8 cellular contexts compared by ENCODE assay signal in genomic region chr20:34129518-34130162, GRCh38. TPM values are rescaled to one million over a fixed set of nuclear protein-coding genes. Genes with fewer than 3 reads are reported as not detected.
A peak's percentile ranks its signal among the peaks of the same experiment; 100 is the strongest.
DNase-seq lines count a peak whose midpoint lies in the region; ATAC-seq, FAIRE-seq and TF ChIP-seq lines count a peak whose summit lies in the region.

No MANE protein-coding gene starts in this region.

- H3K27ac ChIP-seq in HCT116 (ENCODE audit: low read depth, low read length) (no peak overlapping the region), caudate nucleus (ENCODE audit: low read depth, low read length) (no peak overlapping the region), kidney (ENCODE audit: low read depth in 2 of 2, low read length in 2 of 2) (no peak overlapping the region)

- H3K36me3 ChIP-seq in BJ (ENCODE audit: control insufficient read depth, insufficient read depth, low read length) (no peaks in the 10 kb centered on the region), HCT116 (ENCODE audit: control insufficient read depth in 1 of 2, insufficient read depth in 2 of 2, low read length in 2 of 2) (no peaks in the 10 kb centered on the region), kidney (ENCODE audit: control insufficient read depth in 1 of 2, insufficient read depth in 2 of 2, low read length in 2 of 2) (no peaks in the 10 kb centered on the region)

- TF ChIP-seq POLR2A in HCT116 (IDR thresholded peaks at IDR 0.05; ENCODE audit: borderline replicate concordance, extremely low read depth, insufficient read depth, insufficient read length): no peak

- H3K4me3 ChIP-seq in BJ (ENCODE audit: low read depth, low read length) (no peak overlapping the region), HCT116 (replicated peaks in 1 of 2; ENCODE audit: low read depth in 1 of 2, low read length in 2 of 2) (peak overlapping the region; percentile 30 to 50), WI38 (ENCODE audit: low read depth, low read length) (no peak overlapping the region), kidney (ENCODE audit: low read length in 2 of 2) (peak overlapping the region; percentile 50 to 57)

- RAD21 ChIA-PET in HCT116 (lab: Charles Lee; ENCODE audit: low non-redundant PET in 1 of 2, low total read pairs in 2 of 2, uncharacterized antibody in 2 of 2, unreplicated experiment in 2 of 2): no interaction called here

- ATAC-seq in HCT116: peak; percentile 96
- no peak for ATAC-seq in GM21576 (IDR thresholded peaks at IDR 0.05; ENCODE audit: unreplicated experiment)

- peak overlapping the region; percentile 81 for H3K4me2 ChIP-seq in HCT116 (ENCODE audit: low read length)

- CTCF ChIA-PET in BJ (lab: Yijun Ruan, JAX) (interaction anchor here (0.6 to 2.0 kb wide), 16 partner anchors 9 to 304 kb away, joined by 3 to 15 read pairs (median 3); partner anchors contain the start of gene EIF2S2), HCT116 (lab: Charles Lee) (interaction anchor here (0.7 to 1.5 kb wide), 4 partner anchors 12 to 233 kb away, joined by 3 to 5 read pairs (median 4); no protein-coding TSS in a partner anchor)

- TF ChIP-seq CTCF in BJ (IDR thresholded peaks at IDR 0.05; ENCODE audit: insufficient read depth, low read depth, low read length) (peak; percentile 80), HCT116 (IDR thresholded peaks at IDR 0.05 in 2 of 3, conservative IDR thresholded peaks at IDR 0.05 in 1 of 3; ENCODE audit: borderline replicate concordance in 1 of 3, insufficient read depth in 1 of 3, low read depth in 2 of 3, low read length in 2 of 3) (peak; percentile 71 to 92 (median 83)), WI38 (IDR thresholded peaks at IDR 0.05; ENCODE audit: low read depth, low read length) (peak; percentile 56), kidney (IDR thresholded peaks at IDR 0.05; ENCODE audit: borderline replicate concordance, extremely low read depth, insufficient read depth) (peak; percentile 84)

- TF ChIP-seq RAD21 in HCT116 (IDR thresholded peaks at IDR 0.05; ENCODE audit: low read depth): peak; percentile 95

- no peaks in the 10 kb centered on the region for H3K9me3 ChIP-seq in HCT116 (ENCODE audit: control insufficient read depth in 1 of 2, insufficient read depth in 1 of 2, low read depth in 1 of 2, low read length in 2 of 2)
- H3K9me3 ChIP-seq in kidney (ENCODE audit: control insufficient read depth in 1 of 2, low read length in 2 of 2): no peaks in the 10 kb centered on the region

- POLR2A ChIA-PET in BJ (lab: Charles Lee): no interaction called here
- POLR2A ChIA-PET in HCT116 (lab: Charles Lee): no interaction called here

- DNase-seq in BJ (ENCODE audit: low read depth): no peak
- DNase-seq in HCT116 (ENCODE audit: low read depth, low spot score): peak; percentile 75
- peak; percentile 83 for DNase-seq in NCI-H345 treated with DMSO at 0.1 percent for 48 hours (lab: John Stamatoyannopoulos, UW; ENCODE audit: unreplicated experiment)
- peak in 49 of 61 donors; percentile 2 to 74 (median 23) for DNase-seq in caudate nucleus (lab: John Stamatoyannopoulos, UW)
- peak; percentile 70 for DNase-seq in kidney
- DNase-seq in stimulated activated CD4-positive, alpha-beta T cell treated with anti-CD3 and anti-CD28 coated beads, Interleukin-2, amount 100 ng/mL, for 48 hours: peak; percentile 44 to 54

- BruUV-seq in HCT116 (replicated peaks; lab: Mats Ljungman, UMichigan): no TSS peak

- no peaks in the 10 kb centered on the region for H3K9me2 ChIP-seq in HCT116 (ENCODE audit: insufficient read depth)

- H2AFZ ChIP-seq in HCT116 (ENCODE audit: low read depth, low read length, poor library complexity, severe bottlenecking): peak overlapping the region; percentile 98

- H3K9ac ChIP-seq in HCT116 (ENCODE audit: low read length): peak overlapping the region; percentile 29; the same call in 1 of the 2 replicates
- peak overlapping the region in 1 of 2 donors; percentile 4 for H3K9ac ChIP-seq in kidney (ENCODE audit: low read length in 2 of 2)

- intact Hi-C loops in HCT116 (cut with micrococcal nuclease) (loop anchor here (1.0 to 10.0 kb wide), 5 partner anchors 196 to 1035 kb away; no protein-coding TSS in a partner anchor), kidney (cut with DNase I) (no loop called here)

- no peaks in the 10 kb centered on the region for H4K20me1 ChIP-seq in HCT116 (ENCODE audit: insufficient read depth)

- no peak for FAIRE-seq in kidney (lab: Jason Lieb, UNC)

- peaks cover 0 to 7% of the 10 kb centered on the region in 2 experiments; a peak in 2 of 4 replicates for H3K4me1 ChIP-seq in HCT116 (ENCODE audit: control insufficient read depth in 1 of 2, insufficient read depth in 2 of 2, low read length in 2 of 2)
- H3K4me1 ChIP-seq in kidney (ENCODE audit: control insufficient read depth in 1 of 2, insufficient read depth in 1 of 2, low read depth in 1 of 2, low read length in 2 of 2): peaks cover 0 to 2% of the 10 kb centered on the region in 2 donors

- no peaks in the 10 kb centered on the region for H3K79me2 ChIP-seq in HCT116 (ENCODE audit: insufficient read depth, low read length)

- H3K27me3 ChIP-seq in BJ (ENCODE audit: control insufficient read depth, insufficient read depth, low read length) (no peaks in the 10 kb centered on the region), HCT116 (ENCODE audit: insufficient read depth, low read length) (no peaks in the 10 kb centered on the region)

TF ChIP-seq in HCT116, 20 proteins besides CTCF, POLR2A, EP300 and RAD21:
- no peak for TF ChIP-seq EGR1 (IDR thresholded peaks at IDR 0.05; ENCODE audit: low read depth)
- no peak for TF ChIP-seq REST (IDR thresholded peaks at IDR 0.05; ENCODE audit: low read depth)
- no peak for TF ChIP-seq JUND (IDR thresholded peaks at IDR 0.05)
- TF ChIP-seq ELF1 (IDR thresholded peaks at IDR 0.05; ENCODE audit: borderline replicate concordance, low read depth): no peak
- TF ChIP-seq POLR2AphosphoS5 (IDR thresholded peaks at IDR 0.05; ENCODE audit: low read depth, low read length): no peak
- TF ChIP-seq TCF7L2 (IDR thresholded peaks at IDR 0.05; ENCODE audit: borderline replicate concordance, extremely low read depth, insufficient read depth, insufficient read length): no peak

RNA-seq across cellular contexts. Expression of gene EIF2S2, which starts 17.6 kb away (rescaled TPM):
- 78.6 and 135 TPM in 2 replicates for polyA plus RNA-seq in BJ (2011; rRNA removed)
- 19.2 and 21.1 TPM in 2 replicates for polyA minus RNA-seq in BJ (2011; rRNA and poly(A)+ RNA removed)
- total RNA-seq in HCT116 (2021; ENCODE audit: unreplicated experiment): 121 TPM
- polyA plus RNA-seq in HCT116 (2012): 76.3 and 109 TPM in 2 replicates
- 51.2 TPM for total RNA-seq in kidney
- 60.3 TPM for polyA plus RNA-seq in kidney (ENCODE audit: insufficient read depth, low read depth, low replicate concordance)

Comparison
In these comparisons a context has a peak if more than half of its experiments do, and no peak if none do; other contexts are left out.
1. H3K4me3 ChIP-seq: peak in HCT116 (2 of 2) and kidney (2 of 2); none in BJ (single experiment) and WI38 (single experiment).
2. Peak in every context shown above with its lines, with median percentiles within 50 percentile points of each other: CTCF ChIP-seq.